In the genomic region with DNA sequence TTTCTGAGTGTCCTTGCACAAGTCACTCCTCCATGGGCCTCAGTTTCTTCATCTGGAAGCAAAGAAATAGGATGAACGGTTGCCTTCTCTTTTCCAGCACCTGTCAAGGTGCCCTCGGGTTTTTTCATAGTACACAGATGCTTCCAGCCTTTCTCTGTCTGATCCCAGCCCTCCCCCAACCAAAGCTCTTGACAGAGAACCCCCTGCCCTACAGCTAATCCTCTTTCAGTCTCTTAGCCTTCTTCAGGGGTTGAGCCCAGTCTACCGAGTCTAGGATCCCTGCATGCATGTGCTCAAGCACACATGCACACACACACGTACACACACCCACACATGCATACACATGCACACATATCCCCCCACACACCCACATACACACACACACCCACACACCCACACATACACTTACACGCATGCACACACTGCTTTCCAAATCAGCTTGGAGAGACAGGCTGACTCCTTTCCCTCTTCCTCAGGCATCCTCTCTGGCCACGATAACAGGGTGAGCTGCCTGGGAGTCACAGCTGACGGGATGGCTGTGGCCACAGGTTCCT, we compare ENCODE assay signal across 21 cellular contexts.
"Had no signal": no experiment of that assay in that cellular context is flagged by ENCODE, and none has a peak within 500 bp of the region (broad histone marks: within the 10 kb centered on the region; RNA-seq: fewer than 3 reads in every experiment).

No MANE protein-coding gene starts in this region.

- H3K27me3 ChIP-seq: cardiac muscle cell, stomach, suprapubic skin, tibial nerve, uterus had no signal

- H3K4me1 ChIP-seq: uterus had no signal

- H3K27ac ChIP-seq: cardiac muscle cell, epithelial cell of prostate, stomach, suprapubic skin, tibial nerve, uterus had no signal

- H3K4me3 ChIP-seq: cardiac muscle cell, smooth muscle cell, stomach, suprapubic skin, tibial nerve, uterus had no signal

- H3K9me3 Mint-ChIP-seq: activated naive CD4-positive, alpha-beta T cell treated with anti-CD3 and anti-CD28 coated beads for 36 hours; activated naive CD8-positive, alpha-beta T cell treated with anti-CD3 and anti-CD28 coated beads, Interleukin-2, amount 10 ng/mL, durations not matched to agents 7 days and 5 days; activated T-cell treated with anti-CD3 and anti-CD28 coated beads, Interleukin-2, amount 50 U/mL, for 24 hours; memory B cell; nephron; stimulated activated memory B cell treated with anti-CD40 and anti-IgM and Interleukin-4, amounts not matched to agents 10 μg/mL and 1 μg/mL and 100 μg/mL, for 72 hours; WTC11 had no signal

- FAIRE-seq: keratinocyte had no signal

- DNase-seq: activated naive CD4-positive, alpha-beta T cell treated with anti-CD3 and anti-CD28 coated beads for 36 hours; activated naive CD8-positive, alpha-beta T cell treated with anti-CD3 and anti-CD28 coated beads, Interleukin-2, amount 10 ng/mL, durations not matched to agents 7 days and 5 days; activated T-cell treated with anti-CD3 and anti-CD28 coated beads, Interleukin-2, amount 50 U/mL, for 24 hours; amniotic stem cell; cortex of kidney; left colon; stimulated activated CD4-positive, alpha-beta T cell treated with anti-CD3 and anti-CD28 coated beads, Interleukin-15, amount 100 ng/mL, for 24 hours; stomach; T-helper 9 cell; uterus had no signal

- ATAC-seq: left colon; sciatic nerve; stimulated activated memory B cell treated with anti-CD40 and anti-IgM and Interleukin-4, amounts not matched to agents 10 μg/mL and 1 μg/mL and 100 μg/mL, for 72 hours; WTC11 had no signal

- H3K36me3 Mint-ChIP-seq: memory B cell; stimulated activated memory B cell treated with anti-CD40 and anti-IgM and Interleukin-4, amounts not matched to agents 10 μg/mL and 1 μg/mL and 100 μg/mL, for 72 hours had no signal

- H3K4me3 Mint-ChIP-seq: activated naive CD4-positive, alpha-beta T cell treated with anti-CD3 and anti-CD28 coated beads for 36 hours; activated naive CD8-positive, alpha-beta T cell treated with anti-CD3 and anti-CD28 coated beads, Interleukin-2, amount 10 ng/mL, durations not matched to agents 7 days and 5 days; activated T-cell treated with anti-CD3 and anti-CD28 coated beads, Interleukin-2, amount 50 U/mL, for 24 hours; memory B cell; stimulated activated memory B cell treated with anti-CD40 and anti-IgM and Interleukin-4, amounts not matched to agents 10 μg/mL and 1 μg/mL and 100 μg/mL, for 72 hours; WTC11 had no signal

- H3K36me3 ChIP-seq: uterus had no signal

- H3K9me3 ChIP-seq: stomach, suprapubic skin, tibial nerve, uterus had no signal

- H3K4me2 ChIP-seq: smooth muscle cell had no signal

- H3K27me3 Mint-ChIP-seq: activated naive CD8-positive, alpha-beta T cell treated with anti-CD3 and anti-CD28 coated beads, Interleukin-2, amount 10 ng/mL, durations not matched to agents 7 days and 5 days; activated T-cell treated with anti-CD3 and anti-CD28 coated beads, Interleukin-2, amount 50 U/mL, for 24 hours; stimulated activated memory B cell treated with anti-CD40 and anti-IgM and Interleukin-4, amounts not matched to agents 10 μg/mL and 1 μg/mL and 100 μg/mL, for 72 hours had no signal

- H3K27ac Mint-ChIP-seq: activated naive CD4-positive, alpha-beta T cell treated with anti-CD3 and anti-CD28 coated beads for 36 hours; activated naive CD8-positive, alpha-beta T cell treated with anti-CD3 and anti-CD28 coated beads, Interleukin-2, amount 10 ng/mL, durations not matched to agents 7 days and 5 days; activated T-cell treated with anti-CD3 and anti-CD28 coated beads, Interleukin-2, amount 50 U/mL, for 24 hours; memory B cell; nephron; stimulated activated memory B cell treated with anti-CD40 and anti-IgM and Interleukin-4, amounts not matched to agents 10 μg/mL and 1 μg/mL and 100 μg/mL, for 72 hours; WTC11 had no signal
